In genomic region chr1:206792939-206793607, GRCh38 we compare ENCODE assay signal across 14 cellular contexts. TPM values are rescaled to one million over a fixed set of nuclear protein-coding genes. Genes with fewer than 3 reads are reported as not detected.
A peak's percentile ranks its signal among the peaks of the same experiment; 100 is the strongest.
DNase-seq lines count a peak whose midpoint lies in the region; ATAC-seq, FAIRE-seq and TF ChIP-seq lines count a peak whose summit lies in the region.
"Had no signal": no experiment of that assay in that cellular context is flagged by ENCODE, and none has a peak within 500 bp of the region (broad histone marks: within the 10 kb centered on the region; RNA-seq: fewer than 3 reads in every experiment).

No MANE protein-coding gene starts in this region.

- H3K4me3 ChIP-seq in stomach (no peak overlapping the region), gastroesophageal sphincter (no peak overlapping the region)

- POLR2A ChIA-PET in HEK293T (lab: Yijun Ruan, JAX), result no interaction called here

- TF ChIP-seq POLR2A in GM19193 (IDR thresholded peaks at IDR 0.05; ENCODE audit: extremely low read depth, insufficient read depth, insufficient read length), result peak; percentile 33
- TF ChIP-seq POLR2A in stomach (IDR thresholded peaks at IDR 0.05), result no peak
- TF ChIP-seq POLR2A in gastroesophageal sphincter (IDR thresholded peaks at IDR 0.05), result no peak

- H3K4me3 Mint-ChIP-seq in T-helper 17 cell, result no peak overlapping the region
- H3K4me3 Mint-ChIP-seq: activated CD4-positive, alpha-beta T cell treated with anti-CD3 and anti-CD28 coated beads, Interleukin-2, amount 10 ng/mL, durations not matched to agents 7 days and 5 days; CD4-positive, alpha-beta T cell had no signal

- no peak for FAIRE-seq in HTR-8/SVneo (lab: Jason Lieb, UNC)

- H3K27me3 ChIP-seq in stomach (peaks cover 0 to 4% (median 0%) of the 10 kb centered on the region in 3 donors), gastroesophageal sphincter (peaks cover 8% of the 10 kb centered on the region)

- H3K4me1 Mint-ChIP-seq in T-helper 17 cell, result peaks cover 30% of the 10 kb centered on the region

- H3K27ac Mint-ChIP-seq in T-helper 17 cell, result peak overlapping the region; percentile 85
- H3K27ac Mint-ChIP-seq: activated CD4-positive, alpha-beta T cell treated with anti-CD3 and anti-CD28 coated beads, Interleukin-2, amount 10 ng/mL, durations not matched to agents 7 days and 5 days; CD4-positive, alpha-beta T cell had no signal

- no peaks in the 10 kb centered on the region for H3K27me3 Mint-ChIP-seq in T-helper 17 cell
- H3K27me3 Mint-ChIP-seq: CD4-positive, alpha-beta T cell; effector memory CD8-positive, alpha-beta T cell had no signal

- H3K27ac ChIP-seq in stomach, result no peak overlapping the region
- no peak overlapping the region for H3K27ac ChIP-seq in gastroesophageal sphincter

- no peak for TF ChIP-seq CTCF in GM10266 (IDR thresholded peaks at IDR 0.05; ENCODE audit: control insufficient read depth, insufficient read depth, low read depth, missing control alignments)
- no peak for TF ChIP-seq CTCF in stomach (IDR thresholded peaks at IDR 0.05)
- no peak for TF ChIP-seq CTCF in gastroesophageal sphincter (IDR thresholded peaks at IDR 0.05)

- CTCF ChIA-PET in HEK293T (lab: Yijun Ruan, JAX), result no interaction called here

- peaks cover 0 to 3% (median 0%) of the 10 kb centered on the region in 4 donors for H3K4me1 ChIP-seq in stomach
- no peaks in the 10 kb centered on the region for H3K4me1 ChIP-seq in gastroesophageal sphincter

- no peaks in the 10 kb centered on the region for H3K36me3 Mint-ChIP-seq in T-helper 17 cell (ENCODE audit: low read depth)

- H3K9me3 ChIP-seq in T-helper 17 cell (ENCODE audit: control insufficient read depth, low read length, poor library complexity, severe bottlenecking), result no peaks in the 10 kb centered on the region
- no peaks in the 10 kb centered on the region for H3K9me3 ChIP-seq in stomach
- no peaks in the 10 kb centered on the region for H3K9me3 ChIP-seq in gastroesophageal sphincter

- DNase-seq in GM10266 (ENCODE audit: extremely low spot score), result peak; percentile 49
- no peak for DNase-seq in T-helper 17 cell
- no peak for DNase-seq in HEK293T (ENCODE audit: extremely low spot score)
- DNase-seq in HTR-8/SVneo (ENCODE audit: insufficient read length, low spot score), result no peak
- DNase-seq in stomach, result no peak
- DNase-seq: activated CD4-positive, alpha-beta T cell treated with anti-CD3 and anti-CD28 coated beads, Interleukin-2, amount 10 ng/mL, durations not matched to agents 7 days and 5 days; CD4-positive, alpha-beta T cell; effector memory CD8-positive, alpha-beta T cell; Right ventricle myocardium superior had no signal

- H3K36me3 ChIP-seq in stomach (no peaks in the 10 kb centered on the region), gastroesophageal sphincter (no peaks in the 10 kb centered on the region)

- WGBS in stomach, 5 donors, result 79 to 90% (median 85%) methylated on average over 16 of the region's 16 CpGs
- 78 to 83% methylated on average over 1 to 3 of the region's 16 CpGs for WGBS in gastroesophageal sphincter (ENCODE audit: low coverage in 1 of 2), 2 donors

- ATAC-seq in HG02884 (IDR thresholded peaks at IDR 0.05; ENCODE audit: unreplicated experiment), result peak; percentile 50
- no peak for ATAC-seq in T-helper 17 cell
- ATAC-seq in gastroesophageal sphincter, result no peak
- ATAC-seq: effector memory CD8-positive, alpha-beta T cell; sciatic nerve had no signal

- intact Hi-C loops in stomach (cut with DNase I; ENCODE audit: low total_unique reads), result no loop called here

- no peak for TF ChIP-seq EP300 in stomach (IDR thresholded peaks at IDR 0.05)
- TF ChIP-seq EP300 in gastroesophageal sphincter (IDR thresholded peaks at IDR 0.05), result no peak

TF ChIP-seq in HEK293T, 16 proteins besides CTCF, POLR2A, EP300 and RAD21:
- TF ChIP-seq SUZ12 (IDR thresholded peaks at IDR 0.05) (no peak), L3MBTL2 (conservative IDR thresholded peaks at IDR 0.05) (no peak), FOXM1 (IDR thresholded peaks at IDR 0.05; ENCODE audit: borderline replicate concordance) (no peak), ZNF384 (IDR thresholded peaks at IDR 0.05) (no peak), FOXA1 (IDR thresholded peaks at IDR 0.05) (no peak), FOXK2 (IDR thresholded peaks at IDR 0.05) (no peak), SP1 (IDR thresholded peaks at IDR 0.05) (no peak), HDGF (IDR thresholded peaks at IDR 0.05; ENCODE audit: borderline replicate concordance) (no peak), BHLHE40 (IDR thresholded peaks at IDR 0.05; ENCODE audit: borderline replicate concordance) (no peak), NFRKB (IDR thresholded peaks at IDR 0.05) (no peak), ARNT (IDR thresholded peaks at IDR 0.05) (no peak), CTBP1 (IDR thresholded peaks at IDR 0.05; ENCODE audit: borderline replicate concordance) (no peak), ELF4 (IDR thresholded peaks at IDR 0.05) (no peak)

RNA-seq across cellular contexts. Expression of gene IL10, which starts 20.8 kb away (rescaled TPM):
- total RNA-seq in T-helper 17 cell (under 1 TPM; 0.20 to 0.76 TPM), stomach (1 to 10 TPM in 1 of 5 donors, under 1 TPM in 2, not detected in 2; 0.29 to 2.8 (median 0.45) TPM), gastroesophageal sphincter (1 to 10 TPM in 3 of 4 donors, under 1 TPM in 1; 0.45 to 9.3 (median 2.3) TPM)
- 1 to 10 TPM; 1.2 to 7.2 (median 1.9) TPM for polyA plus RNA-seq in stomach
- total RNA-seq: LHCN-M2 had no signal

RNA-seq across cellular contexts. Expression of gene IL19, which starts 22.5 kb away (rescaled TPM):
- not detected for total RNA-seq in T-helper 17 cell
- 10 to 100 TPM in 1 of 5 donors, not detected in 4; 25.9 TPM for total RNA-seq in stomach
- 1 to 10 TPM in 1 of 3 donors, not detected in 2; 3.1 TPM for polyA plus RNA-seq in stomach
- total RNA-seq in gastroesophageal sphincter, result under 1 TPM in 1 of 4 donors, not detected in 3; 0.27 TPM
- total RNA-seq: activated CD4-positive, alpha-beta T cell treated with anti-CD3 and anti-CD28 coated beads, Interleukin-2, amount 10 ng/mL, durations not matched to agents 7 days and 5 days; CD4-positive, alpha-beta T cell; LHCN-M2; Right ventricle myocardium superior; sciatic nerve had no signal
